In the genomic region with DNA sequence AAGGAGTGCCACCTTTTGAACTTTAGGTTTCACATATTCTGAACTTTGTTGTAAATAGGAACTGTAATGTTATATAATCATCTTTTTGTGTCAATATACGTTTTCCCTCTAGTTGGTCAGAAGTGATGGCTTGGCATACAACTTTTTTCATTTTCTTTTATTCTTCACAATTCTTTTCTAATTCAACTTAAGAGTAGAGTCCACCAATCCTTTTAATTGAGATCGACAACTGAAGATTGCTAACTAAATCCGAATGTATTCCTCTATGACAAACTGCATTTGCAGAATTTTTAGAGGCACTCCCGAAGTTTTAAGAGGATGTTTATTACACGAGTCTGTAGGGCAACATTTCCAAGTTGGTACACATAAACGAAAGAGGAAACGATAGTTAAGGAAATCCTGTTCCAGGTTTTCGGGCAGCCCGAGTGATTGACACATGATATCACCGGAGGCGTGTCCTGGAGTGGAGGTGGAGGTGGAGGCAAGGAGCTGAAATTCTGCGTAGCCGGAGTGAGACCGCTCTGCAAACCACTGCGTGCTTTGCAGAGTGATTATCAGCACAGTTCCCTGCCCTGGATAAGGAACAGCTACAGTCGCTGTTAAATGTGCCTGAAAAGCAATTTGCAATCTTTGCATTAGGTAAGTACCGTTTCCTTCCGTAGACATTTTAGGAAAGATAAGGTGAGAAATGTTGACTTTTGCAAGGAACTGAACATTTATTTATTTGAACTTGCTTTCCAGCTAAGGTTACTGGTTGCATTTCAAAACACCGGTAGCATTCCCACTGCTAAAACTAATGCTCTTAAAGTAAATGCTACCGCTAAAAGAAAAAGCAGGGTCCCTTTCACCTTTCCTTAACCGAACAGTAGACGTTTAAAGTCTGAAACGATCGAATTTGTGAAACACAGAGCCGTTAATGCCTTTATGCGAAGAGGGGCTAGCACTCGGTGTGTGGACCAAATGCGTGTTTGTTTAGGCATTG, we compare ENCODE assay signal across 8 cellular contexts. TPM values are rescaled to one million over a fixed set of nuclear protein-coding genes. Genes with fewer than 3 reads are reported as not detected.
A peak's percentile ranks its signal among the peaks of the same experiment; 100 is the strongest.
DNase-seq lines count a peak whose midpoint lies in the region; TF ChIP-seq lines count a peak whose summit lies in the region.

A gene with protein sequence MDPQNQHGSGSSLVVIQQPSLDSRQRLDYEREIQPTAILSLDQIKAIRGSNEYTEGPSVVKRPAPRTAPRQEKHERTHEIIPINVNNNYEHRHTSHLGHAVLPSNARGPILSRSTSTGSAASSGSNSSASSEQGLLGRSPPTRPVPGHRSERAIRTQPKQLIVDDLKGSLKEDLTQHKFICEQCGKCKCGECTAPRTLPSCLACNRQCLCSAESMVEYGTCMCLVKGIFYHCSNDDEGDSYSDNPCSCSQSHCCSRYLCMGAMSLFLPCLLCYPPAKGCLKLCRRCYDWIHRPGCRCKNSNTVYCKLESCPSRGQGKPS (plus strand): TSS at position 502 of the 982 bp plus-strand sequence. CDS start 4,797 bp downstream, outside the sequence.

- DNase-seq in GDM1 (lab: John Stamatoyannopoulos, UW), result peak; percentile 81
- peak; percentile 75 for DNase-seq in HFF-Myc (ENCODE audit: extremely low read depth, low read depth)
- peak; percentile 97 for DNase-seq in NB4 (ENCODE audit: low read depth)
- no peak for DNase-seq in SK-N-MC (ENCODE audit: low read depth, low spot score)
- DNase-seq in activated naive CD4-positive, alpha-beta T cell treated with anti-CD3 and anti-CD28 coated beads, Interleukin-2, amount 50 U/mL, for 16 hours, result peak; percentile 72
- peak; percentile 61 for DNase-seq in germinal center (ENCODE audit: low spot score)
- DNase-seq in neuronal stem cell (ENCODE audit: low spot score), result peak; percentile 85
- DNase-seq in superior temporal gyrus (ENCODE audit: extremely low spot score), result peak; percentile 90

- H4K8ac ChIP-seq in neuronal stem cell (ENCODE audit: low read depth, low read length), result no peak within 1 kb of the TSS

- no peak for TF ChIP-seq CTCF in HFF-Myc (IDR thresholded peaks at IDR 0.05; ENCODE audit: low read depth, low read length, missing control alignments)
- no peak for TF ChIP-seq CTCF in NB4 (IDR thresholded peaks at IDR 0.05; ENCODE audit: low read depth, low read length)

- no peak within 1 kb of the TSS for H3K27ac ChIP-seq in SK-N-MC
- H3K27ac ChIP-seq in neuronal stem cell (replicated peaks; ENCODE audit: low read length), result peak within 1 kb of the TSS; percentile 72

- no peak within 1 kb of the TSS for H3K14ac ChIP-seq in neuronal stem cell (ENCODE audit: low read length)

- no peak within 1 kb of the TSS for H2BK120ac ChIP-seq in neuronal stem cell (ENCODE audit: low read depth, low read length)

- H3K4me1 ChIP-seq in neuronal stem cell (ENCODE audit: control insufficient read depth in 2 of 2, insufficient read depth in 1 of 2, low read depth in 1 of 2, low read length in 2 of 2), result peaks cover 0 to 3% of the 10 kb centered on the region in 2 donors

- H3K9ac ChIP-seq in SK-N-MC (ENCODE audit: insufficient read length) (no peak within 1 kb of the TSS), neuronal stem cell (ENCODE audit: low read depth, low read length, poor library complexity) (peak within 1 kb of the TSS; percentile 94)

- H3K4me2 ChIP-seq in neuronal stem cell (ENCODE audit: insufficient read depth, low read length, poor library complexity, severe bottlenecking), result peak within 1 kb of the TSS; percentile 67

- H3K36me3 ChIP-seq in SK-N-MC (ENCODE audit: insufficient read depth, low read length) (no peaks in the 10 kb centered on the region), neuronal stem cell (replicated peaks in 1 of 2; ENCODE audit: control insufficient read depth in 2 of 2, insufficient read depth in 2 of 2, low read length in 2 of 2) (peaks cover 2 to 43% of the 10 kb centered on the region in 2 donors)

- no peaks in the 10 kb centered on the region for H3K79me1 ChIP-seq in neuronal stem cell (ENCODE audit: low read depth, low read length)

- TF ChIP-seq POLR2A in NB4 (IDR thresholded peaks at IDR 0.05; ENCODE audit: extremely low read depth, insufficient read length), result peak; percentile 93

- peak within 1 kb of the TSS; percentile 0 for H2BK15ac ChIP-seq in neuronal stem cell (ENCODE audit: low read length)

- H4K91ac ChIP-seq in neuronal stem cell (ENCODE audit: low read depth, low read length, poor library complexity), result no peak within 1 kb of the TSS

- H3K9me3 ChIP-seq in SK-N-MC (ENCODE audit: low read depth, low read length) (no peaks in the 10 kb centered on the region), neuronal stem cell (replicated peaks in 1 of 2; ENCODE audit: control insufficient read depth in 2 of 2, insufficient read depth in 1 of 2, low read depth in 1 of 2, low read length in 2 of 2) (no peaks in the 10 kb centered on the region)

- H2AK5ac ChIP-seq in neuronal stem cell (ENCODE audit: low read depth, low read length), result no peak within 1 kb of the TSS

- no peaks in the 10 kb centered on the region for H3K27me3 ChIP-seq in neuronal stem cell (ENCODE audit: control insufficient read depth in 3 of 3, insufficient read depth in 3 of 3, low read depth in 1 of 3, low read length in 3 of 3)

- peak within 1 kb of the TSS; percentile 80 for H2AFZ ChIP-seq in neuronal stem cell (ENCODE audit: low read length)

- H2BK5ac ChIP-seq in neuronal stem cell (ENCODE audit: low read length), result peak within 1 kb of the TSS; percentile 90

- no CpG with 5 or more reads among the region's 28 CpGs for WGBS in neuronal stem cell (ENCODE audit: extremely low coverage in 2 of 2, insufficient read length in 2 of 2, insufficient replicate concordance in 1 of 2), 2 donors

- no peak within 1 kb of the TSS for H2BK12ac ChIP-seq in neuronal stem cell (ENCODE audit: low read length)

- peak within 1 kb of the TSS; percentile 75 for H3K23ac ChIP-seq in neuronal stem cell (ENCODE audit: low read depth, low read length, poor library complexity)

- H3K18ac ChIP-seq in neuronal stem cell (ENCODE audit: low read length), result peak within 1 kb of the TSS; percentile 99

- no peak within 1 kb of the TSS for H3K4ac ChIP-seq in neuronal stem cell (ENCODE audit: low read length)

- H3K4me3 ChIP-seq in HFF-Myc (replicated peaks; ENCODE audit: low read depth, low read length) (peak within 1 kb of the TSS; percentile 66), NB4 (ENCODE audit: low read depth, low read length) (peak within 1 kb of the TSS; percentile 89), SK-N-MC (peak within 1 kb of the TSS; percentile 91), neuronal stem cell (ENCODE audit: low read length in 2 of 2) (peak within 1 kb of the TSS; percentile 81)

RNA-seq across cellular contexts. Expression of the gene that starts here (rescaled TPM):
- 92.4 TPM for polyA plus RNA-seq in neuronal stem cell (2013, experiment 1 of 2)
- 97.0 TPM for polyA plus RNA-seq in neuronal stem cell (2013, experiment 2 of 2)
